Comparison of ENCODE assay signal across 19 cellular contexts in genomic region chr4:106818764-106819163, GRCh38.
A peak's percentile ranks its signal among the peaks of the same experiment; 100 is the strongest.
DNase-seq lines count a peak whose midpoint lies in the region; ATAC-seq and TF ChIP-seq lines count a peak whose summit lies in the region.
"Had no signal": no experiment of that assay in that cellular context is flagged by ENCODE, and none has a peak within 500 bp of the region (broad histone marks: within the 10 kb centered on the region; RNA-seq: fewer than 3 reads in every experiment).

No MANE protein-coding gene starts in this region.

- H3K4me1 Mint-ChIP-seq in endothelial cell (ENCODE audit: unreplicated experiment): peaks cover 3% of the 10 kb centered on the region
- H3K4me1 Mint-ChIP-seq in osteocyte (ENCODE audit: unreplicated experiment): peaks cover 4% of the 10 kb centered on the region
- no peaks in the 10 kb centered on the region for H3K4me1 Mint-ChIP-seq in immature natural killer cell
- H3K4me1 Mint-ChIP-seq: IgD-negative memory B cell had no signal

- intact Hi-C loops in PC-9 (cut with micrococcal nuclease; ENCODE audit: unreplicated experiment): no loop called here

- POLR2A ChIA-PET in PC-9 (lab: Charles Lee; ENCODE audit: unreplicated experiment): interaction anchor here (0.7 kb wide), 1 partner anchor 1139 kb away, joined by 3 read pairs; no protein-coding TSS in a partner anchor

- H3K36me3 ChIP-seq in DND-41 (ENCODE audit: insufficient read depth, low read length) (no peaks in the 10 kb centered on the region), PC-9 (ENCODE audit: low read depth) (no peaks in the 10 kb centered on the region)
- H3K36me3 ChIP-seq: ovary had no signal

- H3K27ac ChIP-seq in DND-41 (ENCODE audit: low read length) (no peak overlapping the region), PC-9 (no peak overlapping the region)
- H3K27ac ChIP-seq: ovary, skin epidermis had no signal

- H2AFZ ChIP-seq in DND-41 (ENCODE audit: low read depth, low read length) (no peak overlapping the region), PC-9 (no peak overlapping the region)

- H4K20me1 ChIP-seq in DND-41 (ENCODE audit: insufficient read depth, low read length) (no peaks in the 10 kb centered on the region), PC-9 (ENCODE audit: insufficient read depth) (no peaks in the 10 kb centered on the region)

- no peak for ATAC-seq in DND-41 (ENCODE audit: insufficient read depth, low read depth)
- ATAC-seq: esophagus mucosa, left lobe of liver had no signal

- H3K4me2 ChIP-seq in DND-41 (ENCODE audit: insufficient read depth, low read length): no peak overlapping the region
- no peak overlapping the region for H3K4me2 ChIP-seq in PC-9

- H3K4me3 Mint-ChIP-seq in endothelial cell (ENCODE audit: unreplicated experiment) (no peak overlapping the region), osteocyte (ENCODE audit: unreplicated experiment) (no peak overlapping the region), immature natural killer cell (no peak overlapping the region)
- H3K4me3 Mint-ChIP-seq: CD4-positive, alpha-beta T cell; IgD-negative memory B cell; T-helper 2 cell treated with Interferon-gamma antibody and Interleukin-4, amounts not matched to agents 5 μg/mL and 100 μg/mL, for 36 hours had no signal

- H3F3A ChIP-seq in PC-9 (ENCODE audit: insufficient read depth, low read depth): no peaks in the 10 kb centered on the region

- H3K27ac Mint-ChIP-seq in endothelial cell (ENCODE audit: unreplicated experiment) (no peak overlapping the region), osteocyte (ENCODE audit: unreplicated experiment) (no peak overlapping the region), immature natural killer cell (no peak overlapping the region)
- H3K27ac Mint-ChIP-seq: CD4-positive, alpha-beta T cell; IgD-negative memory B cell; T-helper 2 cell treated with Interferon-gamma antibody and Interleukin-4, amounts not matched to agents 5 μg/mL and 100 μg/mL, for 36 hours had no signal

- H3K36me3 Mint-ChIP-seq in endothelial cell (ENCODE audit: low read depth, unreplicated experiment) (peaks cover 3% of the 10 kb centered on the region), osteocyte (ENCODE audit: unreplicated experiment) (peaks cover 2% of the 10 kb centered on the region), immature natural killer cell (no peaks in the 10 kb centered on the region)
- H3K36me3 Mint-ChIP-seq: IgD-negative memory B cell had no signal

- BruUV-seq in PC-9 (replicated peaks; lab: Mats Ljungman, UMichigan): no TSS peak

- H3K9me3 ChIP-seq in DND-41 (ENCODE audit: insufficient read depth, low read length, severe bottlenecking) (peaks cover 6% of the 10 kb centered on the region), PC-9 (ENCODE audit: insufficient read depth, low read depth) (no peaks in the 10 kb centered on the region)
- H3K9me3 ChIP-seq: ovary had no signal

- H3K4me3 ChIP-seq in DND-41 (ENCODE audit: low read depth in 1 of 2, low read length in 2 of 2) (no peak overlapping the region), PC-9 (no peak overlapping the region)
- H3K4me3 ChIP-seq: ovary, skin epidermis had no signal

- TF ChIP-seq CTCF in DND-41 (IDR thresholded peaks at IDR 0.05; ENCODE audit: borderline replicate concordance, extremely low read depth, low read length, poor library complexity, severe bottlenecking) (peak; percentile 29), PC-9 (conservative IDR thresholded peaks at IDR 0.05) (peak; percentile 27; the same call in 1 of the 2 replicates), endothelial cell (IDR thresholded peaks at IDR 0.05; ENCODE audit: unreplicated experiment) (peak; percentile 34), osteocyte (IDR thresholded peaks at IDR 0.05) (peak; percentile 61)

- H3K4me1 ChIP-seq in DND-41 (ENCODE audit: insufficient read depth, low read length): no peaks in the 10 kb centered on the region
- H3K4me1 ChIP-seq in PC-9 (replicated peaks; ENCODE audit: insufficient read depth): no peaks in the 10 kb centered on the region

- DNase-seq in DND-41: no peak
- DNase-seq in PC-9: no peak
- DNase-seq in endothelial cell (ENCODE audit: low spot score): no peak
- no peak for DNase-seq in osteocyte (ENCODE audit: extremely low spot score, unreplicated experiment)
- DNase-seq in hepatic stellate cell (ENCODE audit: low spot score): no peak
- no peak for DNase-seq in SHP77 (lab: John Stamatoyannopoulos, UW)
- no peak for DNase-seq in immature natural killer cell
- DNase-seq: activated CD4-positive, CD25-positive, alpha-beta regulatory T cell treated with anti-CD3 and anti-CD28 coated beads, Interleukin-2, amount 50 U/mL, for 72 hours; activated effector memory CD4-positive, alpha-beta T cell treated with anti-CD3 and anti-CD28 coated beads, Interleukin-2, amount 50 U/mL, for 16 hours; aorta; CD4-positive, alpha-beta T cell; NCI-H2171; ovary; Right ventricle myocardium superior had no signal

- no peaks in the 10 kb centered on the region for H3K9me2 ChIP-seq in PC-9 (ENCODE audit: insufficient read depth)

- no peak overlapping the region for H3K9ac ChIP-seq in DND-41 (ENCODE audit: low read depth, low read length)

- H3K27me3 ChIP-seq in DND-41 (ENCODE audit: insufficient read depth, low read length, poor library complexity): no peaks in the 10 kb centered on the region
- H3K27me3 ChIP-seq in PC-9 (ENCODE audit: insufficient read depth, low read depth): no peaks in the 10 kb centered on the region
- H3K27me3 ChIP-seq: ovary had no signal

- H3K79me2 ChIP-seq in DND-41 (ENCODE audit: insufficient read depth, low read length) (no peaks in the 10 kb centered on the region), PC-9 (ENCODE audit: low read depth) (no peaks in the 10 kb centered on the region)

- H3K27me3 Mint-ChIP-seq in endothelial cell (ENCODE audit: unreplicated experiment): no peaks in the 10 kb centered on the region
- H3K27me3 Mint-ChIP-seq in osteocyte (ENCODE audit: unreplicated experiment): peaks cover 27% of the 10 kb centered on the region
- H3K27me3 Mint-ChIP-seq in immature natural killer cell (ENCODE audit: low read depth in 3 of 3): peaks cover 0 to 5% (median 0%) of the 10 kb centered on the region in 3 donors
- H3K27me3 Mint-ChIP-seq: CD4-positive, alpha-beta T cell; IgD-negative memory B cell had no signal

- H3K9me3 Mint-ChIP-seq in endothelial cell (ENCODE audit: unreplicated experiment) (peaks cover 3% of the 10 kb centered on the region), osteocyte (ENCODE audit: unreplicated experiment) (peaks cover 4% of the 10 kb centered on the region), immature natural killer cell (peaks cover 0 to 3% (median 2%) of the 10 kb centered on the region in 6 donors)
- H3K9me3 Mint-ChIP-seq: CD4-positive, alpha-beta T cell; T-helper 2 cell treated with Interferon-gamma antibody and Interleukin-4, amounts not matched to agents 5 μg/mL and 100 μg/mL, for 36 hours had no signal

- CTCF ChIA-PET in PC-9 (lab: Charles Lee): no interaction called here
